8 cellular contexts compared by ENCODE assay signal in genomic region chr4:15765910-15766703, GRCh38. TPM values are rescaled to one million over a fixed set of nuclear protein-coding genes. Genes with fewer than 3 reads are reported as not detected.
DNase-seq lines count a peak whose midpoint lies in the region; ATAC-seq and TF ChIP-seq lines count a peak whose summit lies in the region.

No MANE protein-coding gene starts in this region.

- DNase-seq in DND-41 (peak; percentile 88), HuH-7.5 (ENCODE audit: low spot score) (no peak), endodermal cell (no peak), mesenteric fat pad (ENCODE audit: low spot score) (no peak), occipital lobe (lab: John Stamatoyannopoulos, UW) (no peak)

- TF ChIP-seq CTCF in DND-41 (IDR thresholded peaks at IDR 0.05; ENCODE audit: borderline replicate concordance, extremely low read depth, low read length, poor library complexity, severe bottlenecking) = no peak
- TF ChIP-seq CTCF in KMS-11 (conservative IDR thresholded peaks at IDR 0.05; ENCODE audit: low read depth, low read length) = no peak
- TF ChIP-seq CTCF in endodermal cell (conservative IDR thresholded peaks at IDR 0.05) = no peak

- peak overlapping the region; percentile 99 for H3K27ac ChIP-seq in DND-41 (ENCODE audit: low read length)
- H3K27ac ChIP-seq in KMS-11 = peak overlapping the region; percentile 33; the same call in 1 of the 2 replicates
- no peak overlapping the region for H3K27ac ChIP-seq in endodermal cell (ENCODE audit: low read depth, low read length)

- no peaks in the 10 kb centered on the region for H3K9me3 ChIP-seq in DND-41 (ENCODE audit: insufficient read depth, low read length, severe bottlenecking)
- no peaks in the 10 kb centered on the region for H3K9me3 ChIP-seq in endodermal cell (ENCODE audit: control insufficient read depth, low read length)

- H4K20me1 ChIP-seq in DND-41 (ENCODE audit: insufficient read depth, low read length) (no peaks in the 10 kb centered on the region), KMS-11 (ENCODE audit: insufficient read depth) (no peaks in the 10 kb centered on the region)

- H3K9ac ChIP-seq in DND-41 (ENCODE audit: low read depth, low read length) = peak overlapping the region; percentile 68
- no peak overlapping the region for H3K9ac ChIP-seq in KMS-11
- H3K9ac ChIP-seq in endodermal cell (ENCODE audit: extremely low read depth, low read length, poor library complexity, severe bottlenecking) = no peak overlapping the region

- peak overlapping the region; percentile 19 for H3K27ac Mint-ChIP-seq in activated naive CD8-positive, alpha-beta T cell
- H3K27ac Mint-ChIP-seq in endodermal cell = no peak overlapping the region

- no peaks in the 10 kb centered on the region for H3K27me3 Mint-ChIP-seq in activated naive CD8-positive, alpha-beta T cell
- no peaks in the 10 kb centered on the region for H3K27me3 Mint-ChIP-seq in endodermal cell (ENCODE audit: insufficient read depth)

- H3K4me3 Mint-ChIP-seq in activated naive CD8-positive, alpha-beta T cell = peak overlapping the region; percentile 40
- H3K4me3 Mint-ChIP-seq in endodermal cell = no peak overlapping the region

- H3K36me3 Mint-ChIP-seq in activated naive CD8-positive, alpha-beta T cell = no peaks in the 10 kb centered on the region
- H3K36me3 Mint-ChIP-seq in endodermal cell (ENCODE audit: low read depth) = no peaks in the 10 kb centered on the region

- 71 to 86% methylated on average over 4 to 6 of the region's 6 CpGs for WGBS in endodermal cell (ENCODE audit: insufficient coverage in 1 of 2, insufficient read length in 1 of 2), 2 experiments

- H3K79me2 ChIP-seq in DND-41 (ENCODE audit: insufficient read depth, low read length) = peaks cover 65% of the 10 kb centered on the region
- H3K79me2 ChIP-seq in KMS-11 (ENCODE audit: insufficient read depth, low read depth) = no peaks in the 10 kb centered on the region

- H3K4me2 ChIP-seq in DND-41 (ENCODE audit: insufficient read depth, low read length) (peak overlapping the region; percentile 61), KMS-11 (peak overlapping the region; percentile 76)

- H3K36me3 ChIP-seq in DND-41 (ENCODE audit: insufficient read depth, low read length) (peaks cover 9% of the 10 kb centered on the region; the same call in 1 of the 2 replicates), KMS-11 (ENCODE audit: insufficient read depth) (no peaks in the 10 kb centered on the region), endodermal cell (ENCODE audit: control insufficient read depth, insufficient read depth, low read length) (no peaks in the 10 kb centered on the region)

- H3K27me3 ChIP-seq in DND-41 (ENCODE audit: insufficient read depth, low read length, poor library complexity) (no peaks in the 10 kb centered on the region), KMS-11 (ENCODE audit: insufficient read depth, low read depth) (no peaks in the 10 kb centered on the region), endodermal cell (ENCODE audit: control insufficient read depth, insufficient read depth, low read length, poor library complexity, severe bottlenecking) (no peaks in the 10 kb centered on the region)

- H3K4me1 Mint-ChIP-seq in activated naive CD8-positive, alpha-beta T cell (ENCODE audit: low read depth) = peaks cover 65% of the 10 kb centered on the region
- no peaks in the 10 kb centered on the region for H3K4me1 Mint-ChIP-seq in endodermal cell

- H3K4me3 ChIP-seq in DND-41 (ENCODE audit: low read depth in 1 of 2, low read length in 2 of 2) = peak overlapping the region in 1 of 2 experiments; percentile 51; a peak in 2 of 4 replicates
- no peak overlapping the region for H3K4me3 ChIP-seq in KMS-11 (IDR thresholded peaks at IDR 0.05; ENCODE audit: insufficient read depth, low read depth, low read length)
- no peak overlapping the region for H3K4me3 ChIP-seq in endodermal cell (ENCODE audit: low read length)

- H3K4me1 ChIP-seq in DND-41 (ENCODE audit: insufficient read depth, low read length) (peaks cover 99% of the 10 kb centered on the region), KMS-11 (ENCODE audit: low read depth, poor library complexity, severe bottlenecking) (peaks cover 86% of the 10 kb centered on the region), endodermal cell (ENCODE audit: control insufficient read depth, insufficient read depth, low read length) (no peaks in the 10 kb centered on the region)

- peaks cover 8% of the 10 kb centered on the region for H3K9me3 Mint-ChIP-seq in activated naive CD8-positive, alpha-beta T cell (ENCODE audit: low read depth)
- no peaks in the 10 kb centered on the region for H3K9me3 Mint-ChIP-seq in endodermal cell

- ATAC-seq in DND-41 (ENCODE audit: insufficient read depth, low read depth) = peak; percentile 76
- peak; percentile 57 for ATAC-seq in GM21528 (IDR thresholded peaks at IDR 0.05; ENCODE audit: low FRiP score, unreplicated experiment)

- H2AFZ ChIP-seq in DND-41 (ENCODE audit: low read depth, low read length) (no peak overlapping the region), KMS-11 (ENCODE audit: low read depth) (no peak overlapping the region)

RNA-seq across cellular contexts. Expression of gene CD38, which starts 12.0 kb away (rescaled TPM):
- total RNA-seq in endodermal cell = under 1 TPM in 1 of 2 donors, not detected in 1; 0.11 TPM
- polyA plus RNA-seq in endodermal cell (2013, experiment 1 of 2) = 0.04 TPM
- 0.04 TPM for polyA plus RNA-seq in endodermal cell (2013, experiment 2 of 2)
- 30.4 TPM for total RNA-seq in mesenteric fat pad
- 6.1 TPM for total RNA-seq in occipital lobe
